18 cellular contexts compared by ENCODE assay signal in genomic region chr11:35647535-35648092, GRCh38. TPM values are rescaled to one million over a fixed set of nuclear protein-coding genes. Genes with fewer than 3 reads are reported as not detected.
DNase-seq lines count a peak whose midpoint lies in the region; ATAC-seq and TF ChIP-seq lines count a peak whose summit lies in the region.
"Had no signal": no experiment of that assay in that cellular context is flagged by ENCODE, and none has a peak within 500 bp of the region (broad histone marks: within the 10 kb centered on the region; RNA-seq: fewer than 3 reads in every experiment).

No MANE protein-coding gene starts in this region.

- TF ChIP-seq CTCF in GM10248 (IDR thresholded peaks at IDR 0.05; ENCODE audit: control extremely low read depth, extremely low read depth, low read depth, missing control alignments) = no peak

- POLR2A ChIA-PET in GM10248 (lab: Yijun Ruan, JAX) = no interaction called here

- no peak overlapping the region for H3K4me2 ChIP-seq in mesenchymal stem cell (ENCODE audit: low read length, poor library complexity, severe bottlenecking)
- H3K4me2 ChIP-seq: A549, SK-N-SH had no signal

- H2AK5ac ChIP-seq in mesenchymal stem cell (ENCODE audit: low read length, severe bottlenecking) = no peak overlapping the region

- no peaks in the 10 kb centered on the region for H3K9me3 ChIP-seq in mesenchymal stem cell (ENCODE audit: control insufficient read depth, low read length)
- H3K9me3 ChIP-seq: A549, Peyer's patch, SK-N-SH had no signal

- no peaks in the 10 kb centered on the region for H3K79me1 ChIP-seq in mesenchymal stem cell (replicated peaks; ENCODE audit: low read length, poor library complexity, severe bottlenecking)

- no peak overlapping the region for H3K9ac ChIP-seq in mesenchymal stem cell (ENCODE audit: low read length)
- H3K9ac ChIP-seq: SK-N-SH had no signal

- H3K36me3 ChIP-seq in mesenchymal stem cell (ENCODE audit: control insufficient read depth in 1 of 2, insufficient read depth in 2 of 2, low read depth in 1 of 2, low read length in 2 of 2) = no peaks in the 10 kb centered on the region
- H3K36me3 ChIP-seq: Peyer's patch had no signal

- no peak overlapping the region for H2AFZ ChIP-seq in mesenchymal stem cell (ENCODE audit: low read depth, low read length)

- no peak overlapping the region for H3K4ac ChIP-seq in mesenchymal stem cell (ENCODE audit: low read depth in 1 of 2, low read length in 2 of 2)

- 88% methylated on average over 4 of the region's 5 CpGs for WGBS in mesenchymal stem cell

- no peaks in the 10 kb centered on the region for H3K4me1 ChIP-seq in mesenchymal stem cell (ENCODE audit: control insufficient read depth, insufficient read depth, low read depth, low read length)
- H3K4me1 ChIP-seq: A549, Peyer's patch had no signal

- peak; percentile 95 for ATAC-seq in left lobe of liver
- ATAC-seq: A549 had no signal

- H3K23ac ChIP-seq in mesenchymal stem cell (ENCODE audit: low read length in 2 of 2) = no peak overlapping the region

- H4K8ac ChIP-seq in mesenchymal stem cell (ENCODE audit: low read length) = no peak overlapping the region

- no peak overlapping the region for H3K18ac ChIP-seq in mesenchymal stem cell (ENCODE audit: low read depth in 1 of 2, low read length in 2 of 2)

- no peak overlapping the region for H2BK12ac ChIP-seq in mesenchymal stem cell (ENCODE audit: low read length in 2 of 2)

- H3K27ac ChIP-seq in mesenchymal stem cell (ENCODE audit: low read length, poor library complexity, severe bottlenecking) = no peak overlapping the region
- H3K27ac ChIP-seq: A549, Peyer's patch had no signal

- no peak overlapping the region for H4K91ac ChIP-seq in mesenchymal stem cell (ENCODE audit: low read length)

- CTCF ChIA-PET in GM10248 (lab: Yijun Ruan, JAX) = interaction anchor here (1.1 to 1.7 kb wide), 5 partner anchors 9 to 409 kb away, joined by 3 to 9 read pairs (median 4); no protein-coding TSS in a partner anchor

- DNase-seq in NCI-H82 (lab: John Stamatoyannopoulos, UW) (peak; percentile 7), NCI-H82 treated with DMSO at 0.1 percent for 48 hours (lab: John Stamatoyannopoulos, UW; ENCODE audit: unreplicated experiment) (no peak), NCI-H1436 treated with DMSO at 0.1 percent for 48 hours (lab: John Stamatoyannopoulos, UW) (peak; percentile 44), NCI-H748 (lab: John Stamatoyannopoulos, UW; ENCODE audit: unreplicated experiment) (peak; percentile 91), left lobe of liver (ENCODE audit: low spot score) (peak; percentile 57), mesenchymal stem cell (no peak), D341Med (ENCODE audit: low spot score) (no peak), GM10248 (ENCODE audit: extremely low spot score) (no peak)
- DNase-seq: Calu3, DND-41, GF-D8, MM.1S, NCI-H510A treated with DMSO at 0.1 percent for 48 hours, Peyer's patch, Right ventricle myocardium superior, SK-N-SH had no signal

- H2BK15ac ChIP-seq in mesenchymal stem cell (ENCODE audit: low read depth, poor library complexity, severe bottlenecking) = no peak overlapping the region

- H2BK5ac ChIP-seq in mesenchymal stem cell (ENCODE audit: low read depth, low read length, poor library complexity, severe bottlenecking) = no peak overlapping the region

- no peaks in the 10 kb centered on the region for H3K27me3 ChIP-seq in mesenchymal stem cell (ENCODE audit: control insufficient read depth in 1 of 2, insufficient read depth in 1 of 2, low read length in 2 of 2)
- H3K27me3 ChIP-seq: Peyer's patch had no signal

- no peak overlapping the region for H3K14ac ChIP-seq in mesenchymal stem cell (ENCODE audit: low read length in 2 of 2)

- H2BK120ac ChIP-seq in mesenchymal stem cell (ENCODE audit: low read depth, low read length) = no peak overlapping the region

- H3K4me3 ChIP-seq in mesenchymal stem cell (ENCODE audit: insufficient read depth in 1 of 2, low read depth in 1 of 2, low read length in 2 of 2) = no peak overlapping the region
- H3K4me3 ChIP-seq: A549, Peyer's patch had no signal

RNA-seq across cellular contexts. Expression of gene TRIM44, which starts 15.0 kb away (rescaled TPM):
- total RNA-seq in left lobe of liver = 30.8 TPM
- 21.4 TPM for polyA plus RNA-seq in mesenchymal stem cell (2013, experiment 1 of 2)
- polyA plus RNA-seq in mesenchymal stem cell (2013, experiment 2 of 2) = 23.4 TPM

RNA-seq across cellular contexts. Expression of gene FJX1, which starts 29.4 kb away (rescaled TPM):
- total RNA-seq in left lobe of liver = 0.73 TPM
- 6.1 TPM for polyA plus RNA-seq in mesenchymal stem cell (2013, experiment 1 of 2)
- 6.3 TPM for polyA plus RNA-seq in mesenchymal stem cell (2013, experiment 2 of 2)
- total RNA-seq: Peyer's patch had no signal
- polyA plus RNA-seq: CD14-positive monocyte had no signal

Comparison
In these comparisons a context has a peak if more than half of its experiments do, and no peak if none do; other contexts are left out.
1. DNase-seq: peak in NCI-H82 (single experiment), NCI-H1436 treated with DMSO at 0.1 percent for 48 hours (single experiment), NCI-H748 (single experiment) and left lobe of liver (single experiment); none in NCI-H82 treated with DMSO at 0.1 percent for 48 hours (single experiment), mesenchymal stem cell (single experiment), D341Med (single experiment) and GM10248 (single experiment).